1 cellular context compared by ENCODE assay signal in the genomic region with DNA sequence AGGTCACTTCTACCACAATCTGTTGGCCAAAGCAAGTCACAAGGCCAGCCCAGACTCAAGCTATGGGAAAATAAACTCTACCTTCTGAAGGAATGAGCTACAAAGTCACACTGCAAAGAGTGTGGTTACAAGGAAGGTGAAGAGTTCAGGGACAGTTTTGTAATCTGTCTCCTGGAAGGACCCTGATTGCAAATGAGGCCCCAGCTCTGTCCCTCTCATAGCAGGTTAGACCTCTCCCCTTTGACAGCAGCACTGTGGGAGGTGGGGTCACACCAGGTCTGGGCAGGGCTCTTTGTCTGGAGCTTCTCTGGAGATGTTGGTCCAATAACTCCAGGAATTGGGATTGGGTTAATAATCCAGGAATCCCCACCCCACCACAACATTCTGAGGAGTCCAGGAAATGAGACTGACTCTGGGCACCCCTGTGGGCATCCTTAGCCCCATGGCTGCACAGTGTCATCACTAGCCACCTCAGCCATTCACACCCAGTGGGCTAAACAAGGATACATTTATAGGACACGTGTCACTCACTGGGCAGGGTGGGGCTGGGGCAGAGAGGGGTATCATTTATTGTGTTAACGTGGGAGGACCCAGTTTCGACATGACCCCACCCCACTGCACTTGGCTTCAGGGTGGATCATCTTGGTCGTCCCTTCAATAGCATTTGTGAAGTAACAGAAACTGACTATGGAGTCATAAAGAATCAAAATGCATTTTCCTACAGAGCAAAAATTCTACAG.
TF ChIP-seq lines count a peak whose summit lies in the region.

No MANE protein-coding gene starts in this region.

TF ChIP-seq in HEK293T, 16 proteins besides CTCF, POLR2A, EP300 and RAD21:
- TF ChIP-seq FOXK2 (IDR thresholded peaks at IDR 0.05), result no peak
- TF ChIP-seq SUZ12 (IDR thresholded peaks at IDR 0.05), result no peak
